In genomic region chr10:130763491-130763890, GRCh38 we compare ENCODE assay signal across 18 cellular contexts.
A peak's percentile ranks its signal among the peaks of the same experiment; 100 is the strongest.
DNase-seq lines count a peak whose midpoint lies in the region; ATAC-seq, FAIRE-seq and TF ChIP-seq lines count a peak whose summit lies in the region.
"Had no signal": no experiment of that assay in that cellular context is flagged by ENCODE, and none has a peak within 500 bp of the region (broad histone marks: within the 10 kb centered on the region; RNA-seq: fewer than 3 reads in every experiment).

No MANE protein-coding gene starts in this region.

- H2BK12ac ChIP-seq in H9 (ENCODE audit: insufficient read length, low read depth, low read length) (no peak overlapping the region), H1 (ENCODE audit: low read depth, low read length) (no peak overlapping the region)

- H3K18ac ChIP-seq in H9 (ENCODE audit: insufficient read length, low read depth, low read length) (no peak overlapping the region), H1 (ENCODE audit: extremely low read depth, low read length) (no peak overlapping the region), mesendoderm (ENCODE audit: low read length) (no peak overlapping the region)

- H2BK5ac ChIP-seq in H9 (ENCODE audit: insufficient read length, low read length) (no peak overlapping the region), H1 (ENCODE audit: low read depth, low read length) (no peak overlapping the region), mesendoderm (ENCODE audit: low read length) (no peak overlapping the region)

- H3K4ac ChIP-seq in H9 (ENCODE audit: low read depth, low read length) (no peak overlapping the region), H1 (replicated peaks; ENCODE audit: insufficient read length, low read depth, low read length) (no peak overlapping the region), mesendoderm (ENCODE audit: low read depth, low read length) (no peak overlapping the region)

- TF ChIP-seq RAD21 in H1 (IDR thresholded peaks at IDR 0.05 in 1 of 2, conservative IDR thresholded peaks at IDR 0.05 in 1 of 2; ENCODE audit: low read depth in 2 of 2, low read length in 2 of 2), result peak; percentile 18 to 40; a peak in 3 of 4 replicates

- H2AFZ ChIP-seq in H9 (ENCODE audit: low read length) (no peak overlapping the region), H1 (ENCODE audit: low read length) (no peak overlapping the region)

- H3K56ac ChIP-seq in H9 (ENCODE audit: insufficient read length, low read depth, low read length) (no peak overlapping the region), H1 (replicated peaks; ENCODE audit: insufficient read length, low read depth, low read length) (no peak overlapping the region), mesendoderm (ENCODE audit: low read length) (no peak overlapping the region)

- H2BK120ac ChIP-seq in H9 (ENCODE audit: low read depth, low read length, poor library complexity, severe bottlenecking) (no peak overlapping the region), H1 (replicated peaks; ENCODE audit: low read depth, low read length) (no peak overlapping the region), mesendoderm (ENCODE audit: low read depth, low read length) (no peak overlapping the region)

- H3K14ac ChIP-seq in H9 (ENCODE audit: insufficient read depth, low read length) (no peak overlapping the region), H1 (ENCODE audit: insufficient read length) (no peak overlapping the region)

- H2BK20ac ChIP-seq in H9 (ENCODE audit: low read depth, low read length, poor library complexity, severe bottlenecking), result no peak overlapping the region
- H2BK20ac ChIP-seq in H1 (ENCODE audit: low read length), result no peak overlapping the region

- H3K79me1 ChIP-seq in H9 (ENCODE audit: insufficient read depth, low read depth, low read length, poor library complexity, severe bottlenecking) (no peaks in the 10 kb centered on the region), H1 (ENCODE audit: low read depth, low read length) (no peaks in the 10 kb centered on the region), mesendoderm (ENCODE audit: low read length) (no peaks in the 10 kb centered on the region)

- peaks cover 8 to 11% (median 9%) of the 10 kb centered on the region in 3 experiments; a peak in 6 of 7 replicates for H3K36me3 Mint-ChIP-seq in H9 (ENCODE audit: insufficient read depth in 1 of 3, low read depth in 3 of 3)

- no peak for FAIRE-seq in H1 (lab: Jason Lieb, UNC)

- H3K4me1 ChIP-seq in H9 (ENCODE audit: insufficient read depth, low read length) (no peaks in the 10 kb centered on the region), H1 (replicated peaks in 1 of 4; ENCODE audit: control insufficient read depth in 3 of 4, insufficient read depth in 4 of 4, low read length in 3 of 4) (no peaks in the 10 kb centered on the region), mesendoderm (ENCODE audit: control insufficient read depth, low read depth, low read length) (no peaks in the 10 kb centered on the region), spleen (no peaks in the 10 kb centered on the region)
- H3K4me1 ChIP-seq: Caco-2 had no signal

- peaks cover 28 to 36% of the 10 kb centered on the region in 2 experiments for H3K9me3 Mint-ChIP-seq in H9
- H3K9me3 Mint-ChIP-seq: CD4-positive, alpha-beta T cell had no signal

- H3K9me3 ChIP-seq in H9 (ENCODE audit: control insufficient read depth, low read depth, low read length) (no peaks in the 10 kb centered on the region), H1 (ENCODE audit: insufficient read depth in 2 of 2, low read depth in 1 of 2, low read length in 1 of 2) (peaks cover 18 to 24% of the 10 kb centered on the region in 2 experiments), spleen (peaks cover 0 to 45% (median 17%) of the 10 kb centered on the region in 8 donors)

- H3K27ac ChIP-seq in H9 (ENCODE audit: insufficient read length, low read depth, low read length) (no peak overlapping the region), H1 (ENCODE audit: low read depth, low read length) (no peak overlapping the region), mesendoderm (ENCODE audit: low read depth, low read length) (no peak overlapping the region), spleen (no peak overlapping the region)
- H3K27ac ChIP-seq: KMS-11 had no signal

- H3K27me3 Mint-ChIP-seq in H9 (ENCODE audit: low read depth), result peaks cover 4% of the 10 kb centered on the region
- H3K27me3 Mint-ChIP-seq: B cell; CD4-positive, alpha-beta T cell had no signal

- H3K9ac ChIP-seq in H9 (ENCODE audit: extremely low read depth, insufficient read length, low read length) (no peak overlapping the region), H1 (replicated peaks in 1 of 4; ENCODE audit: extremely low read depth in 1 of 4, low read depth in 3 of 4, low read length in 3 of 4) (no peak overlapping the region), mesendoderm (ENCODE audit: low read length) (no peak overlapping the region)
- H3K9ac ChIP-seq: KMS-11 had no signal

- TF ChIP-seq POLR2A in H1 (IDR thresholded peaks at IDR 0.05; ENCODE audit: control extremely low read depth in 1 of 2, low read depth in 2 of 2, low read length in 2 of 2) (no peak), spleen (IDR thresholded peaks at IDR 0.05) (no peak)

- no peak for TF ChIP-seq EP300 in H1 (IDR thresholded peaks at IDR 0.05; ENCODE audit: borderline replicate concordance in 1 of 2, low read depth in 2 of 2, low read length in 2 of 2)

- H4K91ac ChIP-seq in H9 (ENCODE audit: insufficient read length, low read depth, low read length) (no peak overlapping the region), H1 (replicated peaks; ENCODE audit: insufficient read length, low read length) (no peak overlapping the region)

- H3K4me3 ChIP-seq in H1 (ENCODE audit: extremely low read depth in 1 of 4, insufficient read depth in 2 of 4, low read depth in 3 of 4, low read length in 4 of 4) (no peak overlapping the region), mesendoderm (ENCODE audit: low read length) (no peak overlapping the region), spleen (no peak overlapping the region)

- no peak overlapping the region for H3K27ac Mint-ChIP-seq in H9
- H3K27ac Mint-ChIP-seq: B cell; CD4-positive, alpha-beta T cell; HFFc6 had no signal

- H2BK15ac ChIP-seq in H9 (ENCODE audit: low read depth, low read length), result no peak overlapping the region
- no peak overlapping the region for H2BK15ac ChIP-seq in H1 (ENCODE audit: low read length)
- H2BK15ac ChIP-seq in mesendoderm (replicated peaks; ENCODE audit: low read depth), result no peak overlapping the region

- H3K4me2 ChIP-seq in H9 (ENCODE audit: insufficient read depth, insufficient read length, low read length), result no peak overlapping the region
- H3K4me2 ChIP-seq in H1 (ENCODE audit: insufficient read depth in 1 of 2, low read depth in 2 of 2, low read length in 2 of 2), result no peak overlapping the region
- no peak overlapping the region for H3K4me2 ChIP-seq in mesendoderm (ENCODE audit: low read length)
- H3K4me2 ChIP-seq: KMS-11 had no signal

- DNase-seq in H9 (no peak), H1 (ENCODE audit: low read depth in 1 of 2, low spot score in 2 of 2) (no peak), mesendoderm (peak; percentile 13), spleen (peak; percentile 36), NCI-H2227 treated with DMSO at 0.1 percent for 48 hours (lab: John Stamatoyannopoulos, UW) (no peak), NCI-H82 treated with DMSO at 0.1 percent for 48 hours (lab: John Stamatoyannopoulos, UW; ENCODE audit: unreplicated experiment) (no peak)
- DNase-seq: C1 segment of cervical spinal cord; Caco-2; CD4-positive, alpha-beta T cell; DMS153; DMS79 treated with DMSO at 0.1 percent for 48 hours; GF-D8; HFFc6 had no signal

- TF ChIP-seq CTCF in H9 (conservative IDR thresholded peaks at IDR 0.05) (peak; percentile 26; the same call in 2 of the 3 replicates), H1 (IDR thresholded peaks at IDR 0.05; ENCODE audit: control extremely low read depth in 1 of 3, insufficient read depth in 1 of 3, low read depth in 1 of 3, low read length in 3 of 3) (peak; percentile 12 to 24 (median 17); a peak in 3 of 4 replicates), spleen (IDR thresholded peaks at IDR 0.05 in 8 of 11, conservative IDR thresholded peaks at IDR 0.05 in 3 of 11) (no peak)

- no peaks in the 10 kb centered on the region for H3K4me1 Mint-ChIP-seq in H9
- H3K4me1 Mint-ChIP-seq: B cell had no signal

- WGBS in H9 (ENCODE audit: extremely low coverage, insufficient read length, low lambda C conversion rate), result no CpG with 5 or more reads among the region's 4 CpGs
- WGBS in H1 (ENCODE audit: extremely low coverage in 1 of 2, insufficient coverage in 1 of 2, insufficient read length in 1 of 2, insufficient replicate concordance in 2 of 2, low coverage in 1 of 2, low lambda C conversion rate in 2 of 2, missing lambda C conversion rate in 1 of 2), 2 experiments, result 87% methylated on average over 4 of the region's 4 CpGs; no CpG with 5 or more reads in 1 of the 2 experiments
- WGBS in mesendoderm (ENCODE audit: extremely low coverage, insufficient coverage, low lambda C conversion rate), result no CpG with 5 or more reads among the region's 4 CpGs
- 58 to 80% (median 67%) methylated on average over 4 of the region's 4 CpGs for WGBS in spleen, 5 donors

- no peaks in the 10 kb centered on the region for H4K20me1 ChIP-seq in H9 (ENCODE audit: control insufficient read depth, insufficient read depth, insufficient read length)
- no peaks in the 10 kb centered on the region for H4K20me1 ChIP-seq in H1 (replicated peaks in 1 of 2; ENCODE audit: control insufficient read depth in 1 of 2, insufficient read depth in 2 of 2, low read length in 2 of 2)

- no peaks in the 10 kb centered on the region for H3K36me3 ChIP-seq in H1 (ENCODE audit: control insufficient read depth in 2 of 4, insufficient read depth in 4 of 4, low read length in 3 of 4)
- no peaks in the 10 kb centered on the region for H3K36me3 ChIP-seq in mesendoderm (ENCODE audit: control insufficient read depth, insufficient read depth, low read length)
- no peaks in the 10 kb centered on the region for H3K36me3 ChIP-seq in spleen

- no peak overlapping the region for H4K5ac ChIP-seq in H9 (ENCODE audit: insufficient read length, low read depth, low read length)
- no peak overlapping the region for H4K5ac ChIP-seq in H1 (ENCODE audit: insufficient read length, low read depth, low read length)
- H4K5ac ChIP-seq in mesendoderm (ENCODE audit: low read length), result no peak overlapping the region

- H4K8ac ChIP-seq in H9 (replicated peaks; ENCODE audit: insufficient read length, low read depth, low read length) (no peak overlapping the region), H1 (ENCODE audit: extremely low read depth, insufficient read depth, low read length) (no peak overlapping the region), mesendoderm (ENCODE audit: low read depth, low read length) (no peak overlapping the region)

- intact Hi-C loops in spleen (cut with DNase I; ENCODE audit: low total_unique reads), result no loop called here

- CTCF ChIA-PET in H1 (lab: Charles Lee; ENCODE audit: partially characterized antibody), result interaction anchor here (2.0 kb wide), 1 partner anchor 19 kb away, joined by 5 read pairs; no protein-coding TSS in a partner anchor

- no peaks in the 10 kb centered on the region for H3K79me2 ChIP-seq in H9 (ENCODE audit: insufficient read depth, low read length)
- H3K79me2 ChIP-seq in H1 (ENCODE audit: control insufficient read depth in 1 of 2, insufficient read depth in 2 of 2, low read length in 2 of 2), result no peaks in the 10 kb centered on the region
- no peaks in the 10 kb centered on the region for H3K79me2 ChIP-seq in mesendoderm (ENCODE audit: control insufficient read depth, insufficient read depth, low read length)

- ATAC-seq in HG03469 (IDR thresholded peaks at IDR 0.05; ENCODE audit: unreplicated experiment) (no peak), GM18517 (IDR thresholded peaks at IDR 0.05; ENCODE audit: unreplicated experiment) (no peak)
- ATAC-seq: HCT116 had no signal

- no peak overlapping the region for H3T11ph ChIP-seq in H9 (ENCODE audit: low read length)

- no peak overlapping the region for H3K4me3 Mint-ChIP-seq in H9
- H3K4me3 Mint-ChIP-seq: B cell; CD4-positive, alpha-beta T cell; HFFc6 had no signal

- POLR2A ChIA-PET in H1 (lab: Charles Lee; ENCODE audit: partially characterized antibody), result interaction anchor here (0.6 kb wide), 1 partner anchor 1222 kb away, joined by 3 read pairs; no protein-coding TSS in a partner anchor

- H3K23ac ChIP-seq in H9 (ENCODE audit: insufficient read length, low read depth, low read length) (no peak overlapping the region), H1 (ENCODE audit: insufficient read length) (no peak overlapping the region), mesendoderm (ENCODE audit: low read length) (no peak overlapping the region)

- no peaks in the 10 kb centered on the region for H3K23me2 ChIP-seq in H9 (ENCODE audit: insufficient read length, low read depth, low read length, poor library complexity, severe bottlenecking)
- peaks cover 2% of the 10 kb centered on the region; the same call in 1 of the 2 replicates for H3K23me2 ChIP-seq in H1 (ENCODE audit: low read depth, low read length)

- no peak overlapping the region for H2AK5ac ChIP-seq in H9 (ENCODE audit: insufficient read length, low read length)
- H2AK5ac ChIP-seq in H1 (ENCODE audit: low read depth, low read length), result no peak overlapping the region
- H2AK5ac ChIP-seq in mesendoderm (ENCODE audit: low read length), result no peak overlapping the region

- H3K27me3 ChIP-seq in H9 (ENCODE audit: insufficient read depth, low read length), result no peaks in the 10 kb centered on the region
- H3K27me3 ChIP-seq in H1 (replicated peaks in 1 of 4; ENCODE audit: control insufficient read depth in 3 of 4, extremely low read depth in 1 of 4, insufficient read depth in 3 of 4, low read length in 3 of 4), result no peaks in the 10 kb centered on the region
- H3K27me3 ChIP-seq in mesendoderm (ENCODE audit: insufficient read depth, low read length, poor library complexity), result no peaks in the 10 kb centered on the region
- H3K27me3 ChIP-seq in spleen (replicated peaks in 1 of 7), result peaks cover 0 to 19% (median 0%) of the 10 kb centered on the region in 7 donors

Comparison
In these comparisons a context has a peak if more than half of its experiments do, and no peak if none do; other contexts are left out.
1. DNase-seq: peak in mesendoderm (single experiment) and spleen (single experiment); none in H9 (single experiment), H1 (0 of 2), NCI-H2227 treated with DMSO at 0.1 percent for 48 hours (single experiment) and NCI-H82 treated with DMSO at 0.1 percent for 48 hours (single experiment).
2. CTCF ChIP-seq: peak in H9 (single experiment) and H1 (3 of 3); none in spleen (0 of 11).